23 cellular contexts compared by ENCODE assay signal in the genomic region with DNA sequence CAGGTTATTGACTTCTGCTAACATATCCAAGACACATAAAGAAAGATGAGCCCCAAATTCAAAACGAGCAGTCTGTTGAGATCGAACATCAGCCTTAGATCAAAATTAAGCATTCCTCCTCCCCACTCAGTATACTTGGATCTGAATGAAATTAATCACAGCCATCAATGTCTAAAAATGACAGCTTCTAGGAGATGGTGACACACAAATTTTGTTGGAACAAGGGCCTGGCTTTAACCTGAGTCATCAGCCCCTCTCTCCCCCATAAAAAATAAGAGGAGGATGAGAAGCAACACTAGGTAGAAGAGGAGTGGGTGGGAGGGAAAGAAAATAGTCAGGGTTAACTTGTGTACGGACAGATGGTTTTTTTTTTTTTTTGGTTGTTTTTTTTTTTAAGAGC.
"Had no signal": no experiment of that assay in that cellular context is flagged by ENCODE, and none has a peak within 500 bp of the region (broad histone marks: within the 10 kb centered on the region; RNA-seq: fewer than 3 reads in every experiment).

No MANE protein-coding gene starts in this region.

- H3K27ac Mint-ChIP-seq: memory B cell had no signal

- H3K27ac ChIP-seq: colonic mucosa, foreskin keratinocyte, heart right ventricle, left lung, lower lobe of right lung, neutrophil, psoas muscle, suprapubic skin, tibial artery, upper lobe of left lung, uterus had no signal

- ATAC-seq: foreskin keratinocyte, lower lobe of right lung, psoas muscle, sciatic nerve had no signal

- H3K27me3 ChIP-seq: colonic mucosa, foreskin keratinocyte, heart right ventricle, left lung, suprapubic skin, tibial artery, upper lobe of left lung, uterus had no signal

- H3K9me3 ChIP-seq: colonic mucosa, left lung, lower lobe of right lung, neutrophil, psoas muscle, suprapubic skin, tibial artery, upper lobe of left lung, uterus had no signal

- H3K4me1 ChIP-seq: colonic mucosa, foreskin keratinocyte, left lung, lower lobe of right lung, psoas muscle, suprapubic skin, tibial artery, upper lobe of left lung, uterus had no signal

- FAIRE-seq: endothelial cell of umbilical vein, islet of Langerhans had no signal

- DNase-seq: colonic mucosa; dermis blood vessel endothelial cell; foreskin keratinocyte; heart right ventricle; hypothalamus; kidney glomerular epithelial cell; left lung; lower lobe of right lung; naive B cell; nephron progenitor cell; psoas muscle; stimulated activated CD4-positive, alpha-beta T cell treated with anti-CD3 and anti-CD28 coated beads, Interleukin-2, amount 100 ng/mL, for 24 hours; stimulated activated CD4-positive, alpha-beta T cell treated with anti-CD3 and anti-CD28 coated beads, Interleukin-4, amount 100 ng/mL, for 4 hours; stimulated activated naive CD4-positive, alpha-beta T cell; tibial artery; upper lobe of left lung; uterus had no signal

- H3K36me3 Mint-ChIP-seq: naive B cell had no signal

- H3K27me3 Mint-ChIP-seq: memory B cell had no signal

- H3K36me3 ChIP-seq: colonic mucosa, heart right ventricle, left lung, lower lobe of right lung, neutrophil, suprapubic skin, tibial artery, upper lobe of left lung, uterus had no signal

- H3K4me3 ChIP-seq: colonic mucosa, heart right ventricle, left lung, lower lobe of right lung, psoas muscle, suprapubic skin, tibial artery, upper lobe of left lung, uterus had no signal

- H3K4me1 Mint-ChIP-seq: naive B cell had no signal

- H3K4me3 Mint-ChIP-seq: memory B cell, naive B cell, nephron progenitor cell had no signal
